In the genomic region with DNA sequence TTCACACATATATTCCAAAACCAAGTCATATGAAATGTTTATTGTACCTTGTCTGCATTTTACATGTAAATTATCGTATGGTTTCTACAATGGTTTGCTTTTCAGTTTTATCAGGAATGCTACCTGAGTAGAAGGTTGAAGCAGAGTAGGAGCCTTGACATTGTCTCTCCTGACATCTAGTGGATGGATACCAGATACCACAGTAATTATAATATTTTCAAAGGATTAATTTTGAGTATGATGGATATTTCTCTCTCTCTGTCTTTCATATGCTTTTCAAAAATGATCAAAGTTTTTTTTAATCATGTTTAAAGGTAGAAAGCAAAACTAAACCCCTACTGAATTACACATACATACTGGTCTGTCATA, we compare ENCODE assay signal across 9 cellular contexts.
A peak's percentile ranks its signal among the peaks of the same experiment; 100 is the strongest.
DNase-seq lines count a peak whose midpoint lies in the region; ATAC-seq and TF ChIP-seq lines count a peak whose summit lies in the region.
"Had no signal": no experiment of that assay in that cellular context is flagged by ENCODE, and none has a peak within 500 bp of the region (broad histone marks: within the 10 kb centered on the region; RNA-seq: fewer than 3 reads in every experiment).

No MANE protein-coding gene starts in this region.

- H3K27me3 ChIP-seq in GM06990 (replicated peaks; ENCODE audit: control insufficient read depth, insufficient read depth, low read length): no peaks in the 10 kb centered on the region
- no peaks in the 10 kb centered on the region for H3K27me3 ChIP-seq in Karpas-422 (ENCODE audit: low read length)

- H3K27ac ChIP-seq in Karpas-422 (ENCODE audit: low read length): no peak overlapping the region

- no peaks in the 10 kb centered on the region for H3K9me3 ChIP-seq in Karpas-422 (ENCODE audit: low read length)

- H2AFZ ChIP-seq in Karpas-422 (ENCODE audit: low read length): peak overlapping the region; percentile 4; the same call in 1 of the 2 replicates

- H3K9ac ChIP-seq in Karpas-422 (ENCODE audit: low read length): no peak overlapping the region

- ATAC-seq in GM21423 (IDR thresholded peaks at IDR 0.05; ENCODE audit: unreplicated experiment): peak; percentile 49
- ATAC-seq: naive thymus-derived CD8-positive, alpha-beta T cell had no signal

- DNase-seq in GM06990 (ENCODE audit: extremely low read depth, insufficient read length) (peak; percentile 9), Karpas-422 (peak; percentile 75), amniotic stem cell (lab: John Stamatoyannopoulos, UW) (peak; percentile 3), lung microvascular endothelial cell (ENCODE audit: low read depth in 2 of 2) (peak; percentile 5 to 51), T1000 (lab: John Stamatoyannopoulos, UW) (no peak)
- DNase-seq in activated CD4-positive, alpha-beta T cell treated with anti-CD3 and anti-CD28 coated beads for 48 hours: no peak
- DNase-seq in activated naive CD4-positive, alpha-beta T cell treated with anti-CD3 and anti-CD28 coated beads, Interleukin-2, amount 50 U/mL, for 16 hours: no peak

- H3K79me2 ChIP-seq in Karpas-422 (ENCODE audit: low read length): no peaks in the 10 kb centered on the region

- H3K4me3 ChIP-seq in GM06990 (replicated peaks; ENCODE audit: low read depth, low read length) (no peak overlapping the region), Karpas-422 (ENCODE audit: low read length) (no peak overlapping the region)

- no peaks in the 10 kb centered on the region for H4K20me1 ChIP-seq in Karpas-422 (ENCODE audit: insufficient read depth, low read depth, low read length)

- peak; percentile 47 for TF ChIP-seq CTCF in GM06990 (IDR thresholded peaks at IDR 0.05; ENCODE audit: insufficient read depth, low read length, poor library complexity, severe bottlenecking)

- H3K36me3 ChIP-seq in GM06990 (ENCODE audit: control insufficient read depth, insufficient read depth, low read length) (no peaks in the 10 kb centered on the region), Karpas-422 (ENCODE audit: insufficient read depth, low read length) (no peaks in the 10 kb centered on the region)

- H3K4me2 ChIP-seq in Karpas-422 (ENCODE audit: low read depth, low read length, poor library complexity, severe bottlenecking): peak overlapping the region; percentile 35

- H3K9me2 ChIP-seq in Karpas-422 (replicated peaks; ENCODE audit: insufficient read depth, low read length): no peaks in the 10 kb centered on the region

- H3K4me1 ChIP-seq in Karpas-422 (ENCODE audit: low read length): peaks cover 38% of the 10 kb centered on the region

Comparison
In these comparisons a context has a peak if more than half of its experiments do, and no peak if none do; other contexts are left out.
1. DNase-seq: peak in GM06990 (single experiment), Karpas-422 (single experiment), amniotic stem cell (single experiment) and lung microvascular endothelial cell (2 of 2); none in activated CD4-positive, alpha-beta T cell treated with anti-CD3 and anti-CD28 coated beads for 48 hours (single experiment), activated naive CD4-positive, alpha-beta T cell treated with anti-CD3 and anti-CD28 coated beads, Interleukin-2, amount 50 U/mL, for 16 hours (single experiment) and T1000 (single experiment).